3 cellular contexts compared by ENCODE assay signal in genomic region chr13:99210627-99211026, GRCh38. TPM values are rescaled to one million over a fixed set of nuclear protein-coding genes. Genes with fewer than 3 reads are reported as not detected.
"Had no signal": no experiment of that assay in that cellular context is flagged by ENCODE, and none has a peak within 500 bp of the region (broad histone marks: within the 10 kb centered on the region; RNA-seq: fewer than 3 reads in every experiment).

No MANE protein-coding gene starts in this region.

RNA-seq across cellular contexts. Expression of gene GPR18, which starts 47.6 kb away (rescaled TPM):
- total RNA-seq: body of pancreas, cardiac septum, cerebellum had no signal
